Comparison of ENCODE assay signal across 31 cellular contexts in genomic region chr13:27650312-27650711, GRCh38.
"Had no signal": no experiment of that assay in that cellular context is flagged by ENCODE, and none has a peak within 500 bp of the region (broad histone marks: within the 10 kb centered on the region; RNA-seq: fewer than 3 reads in every experiment).

No MANE protein-coding gene starts in this region.

- H3K4me1 Mint-ChIP-seq: activated CD4-positive, alpha-beta T cell treated with anti-CD3 and anti-CD28 coated beads for 36 hours; activated CD8-positive, alpha-beta memory T cell treated with anti-CD3 and anti-CD28 coated beads, Interleukin-2, amount 10 ng/mL, durations not matched to agents 7 days and 5 days; activated naive CD4-positive, alpha-beta T cell treated with anti-CD3 and anti-CD28 coated beads, Interleukin-2, amount 10 ng/mL, durations not matched to agents 7 days and 5 days; activated naive CD8-positive, alpha-beta T cell treated with anti-CD3 and anti-CD28 coated beads, Interleukin-2, amount 10 ng/mL, durations not matched to agents 7 days and 5 days had no signal

- H3K27ac Mint-ChIP-seq: activated CD4-positive, alpha-beta memory T cell treated with anti-CD3 and anti-CD28 coated beads for 36 hours; activated CD4-positive, alpha-beta T cell treated with anti-CD3 and anti-CD28 coated beads for 36 hours; activated CD4-positive, alpha-beta T cell treated with anti-CD3 and anti-CD28 coated beads, Interleukin-2, amount 10 ng/mL, durations not matched to agents 24 days and 14 days; activated CD8-positive, alpha-beta memory T cell treated with anti-CD3 and anti-CD28 coated beads, Interleukin-2, amount 10 ng/mL, durations not matched to agents 7 days and 5 days; activated CD8-positive, alpha-beta T cell treated with anti-CD3 and anti-CD28 coated beads, Interleukin-2, amount 10 ng/mL, durations not matched to agents 7 days and 5 days; activated naive CD4-positive, alpha-beta T cell treated with anti-CD3 and anti-CD28 coated beads, Interleukin-2, amount 10 ng/mL, durations not matched to agents 7 days and 5 days; activated naive CD4-positive, alpha-beta T cell treated with anti-CD3 and anti-CD28 coated beads, Interleukin-2, amount 50 U/mL, for 72 hours; activated naive CD8-positive, alpha-beta T cell treated with anti-CD3 and anti-CD28 coated beads, Interleukin-2, amount 10 ng/mL, durations not matched to agents 7 days and 5 days; activated T-cell treated with anti-CD3 and anti-CD28 coated beads, Interleukin-2, amount 50 U/mL, for 24 hours; activated T-cell treated with anti-CD3 and anti-CD28 coated beads, Interleukin-2, amount 50 U/mL, for 72 hours; brain; dendritic cell treated with granulocyte-macrophage colony-stimulating factor and Interleukin-4, amounts not matched to agents 40 ng/mL and 50 ng/mL, for 4 days had no signal

- H3K27me3 ChIP-seq: ascending aorta, breast epithelium, dorsolateral prefrontal cortex, heart left ventricle had no signal

- H3K4me3 ChIP-seq: ascending aorta, breast epithelium, coronary artery, dorsolateral prefrontal cortex, heart left ventricle had no signal

- H3K27ac ChIP-seq: ascending aorta, breast epithelium, coronary artery, dorsolateral prefrontal cortex, heart left ventricle had no signal

- DNase-seq: activated CD4-positive, alpha-beta memory T cell treated with anti-CD3 and anti-CD28 coated beads for 36 hours; activated CD4-positive, alpha-beta T cell treated with anti-CD3 and anti-CD28 coated beads for 36 hours; activated CD4-positive, alpha-beta T cell treated with anti-CD3 and anti-CD28 coated beads, Interleukin-2, amount 10 ng/mL, durations not matched to agents 24 days and 14 days; activated CD4-positive, CD25-positive, alpha-beta regulatory T cell; activated CD4-positive, CD25-positive, alpha-beta regulatory T cell treated with anti-CD3 and anti-CD28 coated beads, Interleukin-2, amount 50 U/mL, for 72 hours; activated CD8-positive, alpha-beta memory T cell treated with anti-CD3 and anti-CD28 coated beads, Interleukin-2, amount 10 ng/mL, durations not matched to agents 7 days and 5 days; activated CD8-positive, alpha-beta memory T cell treated with anti-CD3 and anti-CD28 coated beads, Interleukin-2, amount 50 U/mL, for 4 hours; activated CD8-positive, alpha-beta T cell treated with anti-CD3 and anti-CD28 coated beads, Interleukin-2, amount 10 ng/mL, durations not matched to agents 7 days and 5 days; activated gamma-delta T cell; activated naive CD4-positive, alpha-beta T cell; activated naive CD4-positive, alpha-beta T cell treated with anti-CD3 and anti-CD28 coated beads, Interleukin-2, amount 10 ng/mL, durations not matched to agents 7 days and 5 days; activated naive CD8-positive, alpha-beta T cell treated with anti-CD3 and anti-CD28 coated beads, Interleukin-2, amount 10 ng/mL, durations not matched to agents 7 days and 5 days; activated T-cell treated with anti-CD3 and anti-CD28 coated beads for 4 hours; activated T-cell treated with anti-CD3 and anti-CD28 coated beads, Interleukin-2, amount 50 U/mL, for 24 hours; activated T-cell treated with anti-CD3 and anti-CD28 coated beads, Interleukin-2, amount 50 U/mL, for 72 hours; dorsolateral prefrontal cortex; effector memory CD4-positive, alpha-beta T cell; foreskin fibroblast; glutamatergic neuron; heart left ventricle; hypothalamus; T-helper 2 cell had no signal

- H3K27me3 Mint-ChIP-seq: activated CD4-positive, alpha-beta memory T cell treated with anti-CD3 and anti-CD28 coated beads for 36 hours; activated CD4-positive, alpha-beta T cell treated with anti-CD3 and anti-CD28 coated beads for 36 hours; activated CD4-positive, alpha-beta T cell treated with anti-CD3 and anti-CD28 coated beads, Interleukin-2, amount 10 ng/mL, durations not matched to agents 24 days and 14 days; activated CD8-positive, alpha-beta memory T cell treated with anti-CD3 and anti-CD28 coated beads, Interleukin-2, amount 10 ng/mL, durations not matched to agents 7 days and 5 days; activated naive CD4-positive, alpha-beta T cell treated with anti-CD3 and anti-CD28 coated beads, Interleukin-2, amount 10 ng/mL, durations not matched to agents 7 days and 5 days; activated naive CD8-positive, alpha-beta T cell treated with anti-CD3 and anti-CD28 coated beads, Interleukin-2, amount 10 ng/mL, durations not matched to agents 7 days and 5 days; activated T-cell treated with anti-CD3 and anti-CD28 coated beads, Interleukin-2, amount 50 U/mL, for 24 hours; brain; central memory CD8-positive, alpha-beta T cell; dendritic cell treated with granulocyte-macrophage colony-stimulating factor and Interleukin-4, amounts not matched to agents 40 ng/mL and 50 ng/mL, for 4 days had no signal

- FAIRE-seq: endothelial cell of umbilical vein, frontal cortex had no signal

- ATAC-seq: activated CD4-positive, alpha-beta T cell treated with anti-CD3 and anti-CD28 coated beads for 36 hours; activated CD8-positive, alpha-beta memory T cell treated with anti-CD3 and anti-CD28 coated beads, Interleukin-2, amount 10 ng/mL, durations not matched to agents 7 days and 5 days; activated CD8-positive, alpha-beta T cell treated with anti-CD3 and anti-CD28 coated beads, Interleukin-2, amount 10 ng/mL, durations not matched to agents 7 days and 5 days; activated naive CD4-positive, alpha-beta T cell treated with anti-CD3 and anti-CD28 coated beads, Interleukin-2, amount 50 U/mL, for 72 hours; activated T-cell treated with anti-CD3 and anti-CD28 coated beads, Interleukin-2, amount 50 U/mL, for 72 hours; heart left ventricle had no signal

- H3K4me3 Mint-ChIP-seq: activated CD4-positive, alpha-beta memory T cell treated with anti-CD3 and anti-CD28 coated beads for 36 hours; activated CD4-positive, alpha-beta T cell treated with anti-CD3 and anti-CD28 coated beads for 36 hours; activated CD4-positive, alpha-beta T cell treated with anti-CD3 and anti-CD28 coated beads, Interleukin-2, amount 10 ng/mL, durations not matched to agents 24 days and 14 days; activated CD8-positive, alpha-beta memory T cell treated with anti-CD3 and anti-CD28 coated beads, Interleukin-2, amount 10 ng/mL, durations not matched to agents 7 days and 5 days; activated CD8-positive, alpha-beta T cell treated with anti-CD3 and anti-CD28 coated beads, Interleukin-2, amount 10 ng/mL, durations not matched to agents 7 days and 5 days; activated naive CD4-positive, alpha-beta T cell treated with anti-CD3 and anti-CD28 coated beads, Interleukin-2, amount 10 ng/mL, durations not matched to agents 7 days and 5 days; activated naive CD8-positive, alpha-beta T cell treated with anti-CD3 and anti-CD28 coated beads, Interleukin-2, amount 10 ng/mL, durations not matched to agents 7 days and 5 days; activated T-cell treated with anti-CD3 and anti-CD28 coated beads, Interleukin-2, amount 50 U/mL, for 24 hours; activated T-cell treated with anti-CD3 and anti-CD28 coated beads, Interleukin-2, amount 50 U/mL, for 72 hours; brain; central memory CD8-positive, alpha-beta T cell; dendritic cell treated with granulocyte-macrophage colony-stimulating factor and Interleukin-4, amounts not matched to agents 40 ng/mL and 50 ng/mL, for 4 days had no signal

- H3K4me1 ChIP-seq: ascending aorta, breast epithelium had no signal

- H3K9me3 Mint-ChIP-seq: central memory CD8-positive, alpha-beta T cell had no signal
